Comparison of ENCODE assay signal across 10 cellular contexts in the genomic region with DNA sequence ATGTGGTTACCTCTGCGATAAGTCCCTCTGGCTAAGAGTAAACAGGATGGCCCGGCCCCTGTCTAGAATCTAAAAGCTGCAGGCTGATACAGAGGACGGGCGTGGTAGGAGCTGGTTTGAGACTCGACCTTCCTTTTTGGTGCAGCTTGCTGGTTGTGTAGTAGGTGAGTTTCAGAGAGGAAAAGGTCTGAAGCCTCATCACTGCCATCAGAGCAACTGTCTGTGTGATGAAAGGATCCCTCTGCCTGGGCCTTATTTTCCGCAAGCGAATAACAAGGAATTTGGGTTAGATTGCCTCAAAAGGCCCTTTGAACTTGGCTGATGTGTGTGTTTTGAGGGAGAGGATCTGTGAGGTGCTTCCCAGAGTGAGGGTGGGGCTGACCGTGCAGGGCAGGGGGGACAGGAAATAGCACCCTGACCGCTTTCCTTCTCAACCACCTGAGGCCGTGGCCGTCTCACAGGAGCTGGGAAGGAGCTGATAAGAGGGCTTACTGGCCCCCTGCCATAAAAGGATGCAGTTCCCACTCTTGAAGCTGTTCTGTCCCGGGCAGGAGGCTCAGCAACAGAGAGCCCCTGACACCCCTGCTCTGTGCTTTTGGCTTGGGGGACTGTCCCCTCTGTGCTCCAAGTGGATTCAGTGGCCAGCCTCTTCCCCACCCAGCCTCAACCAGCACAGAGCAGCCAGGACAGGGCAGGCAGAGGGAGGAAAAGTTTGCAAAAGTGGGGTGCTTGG. TPM values are rescaled to one million over a fixed set of nuclear protein-coding genes. Genes with fewer than 3 reads are reported as not detected.
DNase-seq lines count a peak whose midpoint lies in the region; ATAC-seq and TF ChIP-seq lines count a peak whose summit lies in the region.
"Had no signal": no experiment of that assay in that cellular context is flagged by ENCODE, and none has a peak within 500 bp of the region (broad histone marks: within the 10 kb centered on the region; RNA-seq: fewer than 3 reads in every experiment).

No MANE protein-coding gene starts in this region.

- H3K27me3 Mint-ChIP-seq in nephron progenitor cell (ENCODE audit: low read depth, poor library complexity), result peaks cover 10% of the 10 kb centered on the region

- no peak for TF ChIP-seq POLR2A in esophagus muscularis mucosa (IDR thresholded peaks at IDR 0.05; ENCODE audit: low read depth)

- H3K36me3 ChIP-seq in NT2/D1 (ENCODE audit: insufficient read depth, insufficient read length, low read length) (no peaks in the 10 kb centered on the region), esophagus muscularis mucosa (no peaks in the 10 kb centered on the region)
- H3K36me3 ChIP-seq: prostate gland, SJCRH30 had no signal

- no peak for TF ChIP-seq EP300 in esophagus muscularis mucosa (IDR thresholded peaks at IDR 0.05)

- peaks cover 18% of the 10 kb centered on the region for H3K4me1 Mint-ChIP-seq in nephron progenitor cell

- H3K4me1 ChIP-seq in NT2/D1 (ENCODE audit: insufficient read depth, insufficient read length) (peaks cover 8% of the 10 kb centered on the region), esophagus muscularis mucosa (no peaks in the 10 kb centered on the region)
- H3K4me1 ChIP-seq: prostate gland had no signal

- DNase-seq in GF-D8 (lab: John Stamatoyannopoulos, UW) (peak; percentile 3), NT2/D1 (ENCODE audit: low read depth, low spot score) (no peak), amniotic epithelial cell (ENCODE audit: low read depth) (peak; percentile 55), nephron progenitor cell (no peak), esophagus muscularis mucosa (ENCODE audit: extremely low spot score) (no peak), midbrain (lab: John Stamatoyannopoulos, UW) (no peak)
- DNase-seq: NCI-H2081 treated with DMSO at 0.1 percent for 48 hours, SJCRH30 had no signal

- intact Hi-C loops in esophagus muscularis mucosa (cut with DNase I), result no loop called here

- H3K9ac ChIP-seq in NT2/D1 (ENCODE audit: insufficient read length, low read depth), result peak overlapping the region; percentile 39

- 56% methylated on average over 12 of the region's 12 CpGs for WGBS in esophagus muscularis mucosa

- no peak overlapping the region for H3K27ac ChIP-seq in esophagus muscularis mucosa (replicated peaks in 1 of 4)
- H3K27ac ChIP-seq: prostate gland, SJCRH30 had no signal

- H3K9me3 Mint-ChIP-seq in nephron progenitor cell, result no peaks in the 10 kb centered on the region

- H3K27me3 ChIP-seq in NT2/D1 (ENCODE audit: insufficient read depth, insufficient read length), result no peaks in the 10 kb centered on the region
- peaks cover 0 to 21% (median 0%) of the 10 kb centered on the region in 4 donors for H3K27me3 ChIP-seq in esophagus muscularis mucosa
- H3K27me3 ChIP-seq: SJCRH30 had no signal

- no peaks in the 10 kb centered on the region for H3K9me3 ChIP-seq in NT2/D1 (ENCODE audit: insufficient read depth, low read length)
- H3K9me3 ChIP-seq in esophagus muscularis mucosa, result no peaks in the 10 kb centered on the region
- H3K9me3 ChIP-seq: prostate gland, SJCRH30 had no signal

- H3K36me3 Mint-ChIP-seq in nephron progenitor cell (ENCODE audit: low read depth), result no peaks in the 10 kb centered on the region

- H3K4me3 ChIP-seq in NT2/D1 (ENCODE audit: insufficient read length, low read depth) (no peak overlapping the region), esophagus muscularis mucosa (no peak overlapping the region)
- H3K4me3 ChIP-seq: prostate gland, SJCRH30 had no signal

- peak overlapping the region; percentile 11 for H3K27ac Mint-ChIP-seq in nephron progenitor cell

- no peak for TF ChIP-seq CTCF in nephron progenitor cell (IDR thresholded peaks at IDR 0.05)
- TF ChIP-seq CTCF in esophagus muscularis mucosa (IDR thresholded peaks at IDR 0.05), result no peak

- no peak overlapping the region for H3K4me3 Mint-ChIP-seq in nephron progenitor cell

- ATAC-seq in GM19035 (IDR thresholded peaks at IDR 0.05; ENCODE audit: unreplicated experiment), result no peak

RNA-seq across cellular contexts. Expression of a gene that starts 45.6 kb away (rescaled TPM):
- 10 to 100 TPM; 47.5 to 81.3 (median 57.7) TPM for total RNA-seq in esophagus muscularis mucosa

Comparison
In these comparisons a context has a peak if more than half of its experiments do, and no peak if none do; other contexts are left out.
1. DNase-seq: peak in GF-D8 (single experiment) and amniotic epithelial cell (single experiment); none in NT2/D1 (single experiment), nephron progenitor cell (single experiment), esophagus muscularis mucosa (single experiment) and midbrain (single experiment).